ENCODE assay signal across 8 cellular contexts in genomic region chr11:62804310-62805043, GRCh38. TPM values are rescaled to one million over a fixed set of nuclear protein-coding genes. Genes with fewer than 3 reads are reported as not detected.
DNase-seq lines count a peak whose midpoint lies in the region; ATAC-seq and TF ChIP-seq lines count a peak whose summit lies in the region.

No MANE protein-coding gene starts in this region.

- H3K27ac ChIP-seq in mesenchymal stem cell (ENCODE audit: low read length, poor library complexity, severe bottlenecking) (peak overlapping the region; percentile 38), uterus (peak overlapping the region; percentile 77 to 91)

- peaks cover 21% of the 10 kb centered on the region for H3K79me1 ChIP-seq in mesenchymal stem cell (replicated peaks; ENCODE audit: low read length, poor library complexity, severe bottlenecking)

- peak overlapping the region in 1 of 2 experiments; percentile 67 for H3K23ac ChIP-seq in mesenchymal stem cell (ENCODE audit: low read length in 2 of 2)

- H4K91ac ChIP-seq in mesenchymal stem cell (ENCODE audit: low read length), result no peak overlapping the region

- in situ Hi-C loops in G401 (cut with HindIII; ENCODE audit: low sequenced_read_pairs), result no loop called here

- H3K14ac ChIP-seq in mesenchymal stem cell (ENCODE audit: low read length in 2 of 2), result peak overlapping the region in 1 of 2 experiments; percentile 68

- H2BK15ac ChIP-seq in mesenchymal stem cell (ENCODE audit: low read depth, poor library complexity, severe bottlenecking), result no peak overlapping the region

- H2BK5ac ChIP-seq in mesenchymal stem cell (ENCODE audit: low read depth, low read length, poor library complexity, severe bottlenecking), result no peak overlapping the region

- H3K27me3 ChIP-seq in mesenchymal stem cell (ENCODE audit: control insufficient read depth in 1 of 2, insufficient read depth in 1 of 2, low read length in 2 of 2), result no peaks in the 10 kb centered on the region
- H3K27me3 ChIP-seq in uterus, result no peaks in the 10 kb centered on the region

- peak overlapping the region; percentile 98 for H3K9ac ChIP-seq in mesenchymal stem cell (ENCODE audit: low read length)

- H3K36me3 ChIP-seq in mesenchymal stem cell (ENCODE audit: control insufficient read depth in 1 of 2, insufficient read depth in 2 of 2, low read depth in 1 of 2, low read length in 2 of 2) (peaks cover 39 to 41% of the 10 kb centered on the region in 2 experiments), uterus (no peaks in the 10 kb centered on the region)

- H3K27me3 Mint-ChIP-seq in chondrocyte (ENCODE audit: low read depth), result no peaks in the 10 kb centered on the region

- peaks cover 33% of the 10 kb centered on the region for H3K4me1 Mint-ChIP-seq in chondrocyte (ENCODE audit: low read depth)

- H3K4me3 ChIP-seq in NB4 (ENCODE audit: low read depth, low read length), result peak overlapping the region; percentile 94
- peak overlapping the region; percentile 94 to 95 for H3K4me3 ChIP-seq in mesenchymal stem cell (ENCODE audit: insufficient read depth in 1 of 2, low read depth in 1 of 2, low read length in 2 of 2)
- peak overlapping the region; percentile 73 to 99 for H3K4me3 ChIP-seq in uterus

- intact Hi-C loops in uterus (cut with DNase I; ENCODE audit: low total_unique reads), result no loop called here

- H2AK5ac ChIP-seq in mesenchymal stem cell (ENCODE audit: low read length, severe bottlenecking), result no peak overlapping the region

- H3K9me3 Mint-ChIP-seq in chondrocyte (ENCODE audit: low read depth), result no peaks in the 10 kb centered on the region

- peak overlapping the region; percentile 5 for H4K8ac ChIP-seq in mesenchymal stem cell (ENCODE audit: low read length)

- H3K4me1 ChIP-seq in mesenchymal stem cell (ENCODE audit: control insufficient read depth, insufficient read depth, low read depth, low read length) (peaks cover 16% of the 10 kb centered on the region), uterus (peaks cover 0 to 4% of the 10 kb centered on the region in 2 donors)

- H3K4me2 ChIP-seq in mesenchymal stem cell (ENCODE audit: low read length, poor library complexity, severe bottlenecking), result peak overlapping the region; percentile 51

- no peaks in the 10 kb centered on the region for H3K9me3 ChIP-seq in mesenchymal stem cell (ENCODE audit: control insufficient read depth, low read length)
- no peaks in the 10 kb centered on the region for H3K9me3 ChIP-seq in uterus

- H3K4ac ChIP-seq in mesenchymal stem cell (ENCODE audit: low read depth in 1 of 2, low read length in 2 of 2), result peak overlapping the region in 1 of 2 experiments; percentile 78

- peak overlapping the region; percentile 96 for H3K27ac Mint-ChIP-seq in chondrocyte (ENCODE audit: unreplicated experiment)

- DNase-seq in A172 (ENCODE audit: low spot score) (peak; percentile 23), NB4 (ENCODE audit: low read depth) (peak; percentile 40), chondrocyte (ENCODE audit: low spot score) (no peak), mesenchymal stem cell (peak; percentile 75), uterus (no peak), G401 (ENCODE audit: low spot score) (no peak), DMS79 (lab: John Stamatoyannopoulos, UW) (no peak)

- no peak overlapping the region for H2BK12ac ChIP-seq in mesenchymal stem cell (ENCODE audit: low read length in 2 of 2)

- peaks cover 17% of the 10 kb centered on the region for H3K36me3 Mint-ChIP-seq in chondrocyte (ENCODE audit: low read depth)

- H3K18ac ChIP-seq in mesenchymal stem cell (ENCODE audit: low read depth in 1 of 2, low read length in 2 of 2), result peak overlapping the region; percentile 45 to 54

- 8% methylated on average over 13 of the region's 14 CpGs for WGBS in mesenchymal stem cell

- TF ChIP-seq CTCF in NB4 (IDR thresholded peaks at IDR 0.05; ENCODE audit: low read depth, low read length), result no peak
- TF ChIP-seq CTCF in chondrocyte (IDR thresholded peaks at IDR 0.05), result no peak
- no peak for TF ChIP-seq CTCF in uterus (IDR thresholded peaks at IDR 0.05)

- H3K4me3 Mint-ChIP-seq in chondrocyte (ENCODE audit: unreplicated experiment), result peak overlapping the region; percentile 91

- no peak overlapping the region for H2AFZ ChIP-seq in mesenchymal stem cell (ENCODE audit: low read depth, low read length)

- no peak for TF ChIP-seq POLR2A in NB4 (IDR thresholded peaks at IDR 0.05; ENCODE audit: extremely low read depth, insufficient read length)
- TF ChIP-seq POLR2A in uterus (IDR thresholded peaks at IDR 0.05), result no peak

- peak; percentile 1 for ATAC-seq in GM18907 (IDR thresholded peaks at IDR 0.05; ENCODE audit: unreplicated experiment)

- H2BK120ac ChIP-seq in mesenchymal stem cell (ENCODE audit: low read depth, low read length), result no peak overlapping the region

RNA-seq across cellular contexts. Expression of gene NXF1, which starts 0.8 kb away (rescaled TPM):
- total RNA-seq in A172 (2014; rRNA removed; shearing (Covaris generic)), result 25.9 and 30.0 TPM in 2 replicates
- total RNA-seq in chondrocyte (51.3 to 69.5 TPM (median 52.4 TPM) in 3 replicates), uterus (10 to 100 TPM; 41.0 to 96.2 (median 50.2) TPM)
- 46.1 TPM for polyA plus RNA-seq in mesenchymal stem cell (2013, experiment 1 of 2)
- polyA plus RNA-seq in mesenchymal stem cell (2013, experiment 2 of 2), result 41.5 TPM
- 10.2 and 23.3 TPM in 2 replicates for total RNA-seq in G401 (2014; rRNA removed; shearing (Covaris generic))

RNA-seq across cellular contexts. Expression of gene TMEM223, which starts 12.7 kb away (rescaled TPM):
- 23.4 and 30.1 TPM in 2 replicates for total RNA-seq in A172 (2014; rRNA removed; shearing (Covaris generic))
- total RNA-seq in chondrocyte (11.4 to 16.2 TPM (median 14.7 TPM) in 3 replicates), uterus (10 to 100 TPM in 2 of 4 donors, 1 to 10 TPM in 2; 1.0 to 28.0 (median 10.0) TPM)
- 35.0 TPM for polyA plus RNA-seq in mesenchymal stem cell (2013, experiment 1 of 2)
- 36.0 TPM for polyA plus RNA-seq in mesenchymal stem cell (2013, experiment 2 of 2)
- 52.9 and 55.5 TPM in 2 replicates for total RNA-seq in G401 (2014; rRNA removed; shearing (Covaris generic))

RNA-seq across cellular contexts. Expression of gene TMEM179B, which starts 17.3 kb away (rescaled TPM):
- total RNA-seq in A172 (2014; rRNA removed; shearing (Covaris generic)), result 32.3 and 51.8 TPM in 2 replicates
- total RNA-seq in chondrocyte (29.4 to 44.9 TPM (median 35.1 TPM) in 3 replicates), uterus (10 to 100 TPM; 22.3 to 83.8 (median 34.2) TPM)
- polyA plus RNA-seq in mesenchymal stem cell (2013, experiment 1 of 2), result 117 TPM
- 115 TPM for polyA plus RNA-seq in mesenchymal stem cell (2013, experiment 2 of 2)
- 33.6 and 103 TPM in 2 replicates for total RNA-seq in G401 (2014; rRNA removed; shearing (Covaris generic))

RNA-seq across cellular contexts. Expression of gene STX5, which starts 27.4 kb away (rescaled TPM):
- 28.0 and 33.8 TPM in 2 replicates for total RNA-seq in A172 (2014; rRNA removed; shearing (Covaris generic))
- 44.0 to 52.2 TPM (median 45.5 TPM) in 3 replicates for total RNA-seq in chondrocyte
- polyA plus RNA-seq in mesenchymal stem cell (2013, experiment 1 of 2), result 38.1 TPM
- 36.9 TPM for polyA plus RNA-seq in mesenchymal stem cell (2013, experiment 2 of 2)
- total RNA-seq in uterus, result 10 to 100 TPM; 36.5 to 73.5 (median 55.2) TPM
- total RNA-seq in G401 (2014; rRNA removed; shearing (Covaris generic)), result 40.9 and 49.0 TPM in 2 replicates

RNA-seq across cellular contexts. Expression of gene TEX54, which starts 28.2 kb away (rescaled TPM):
- total RNA-seq in A172 (2014; rRNA removed; shearing (Covaris generic)), result not detected in 2 replicates
- total RNA-seq in chondrocyte (0.65 TPM in 1 of 3 replicates, not detected in the others), uterus (not detected)
- polyA plus RNA-seq in mesenchymal stem cell (2013, experiment 1 of 2), result not detected
- 0.16 TPM for polyA plus RNA-seq in mesenchymal stem cell (2013, experiment 2 of 2)
- total RNA-seq in G401 (2014; rRNA removed; shearing (Covaris generic)), result not detected in 2 replicates

Comparison
In these comparisons a context has a peak if more than half of its experiments do, and no peak if none do; other contexts are left out.
1. DNase-seq: peak in A172 (single experiment), NB4 (single experiment) and mesenchymal stem cell (single experiment); none in chondrocyte (single experiment), uterus (0 of 2), G401 (single experiment) and DMS79 (single experiment).
2. Peak in every context shown above with its lines, with median percentiles within 50 percentile points of each other: H3K4me3 ChIP-seq.